Comparison of ENCODE assay signal across 8 cellular contexts in the genomic region with DNA sequence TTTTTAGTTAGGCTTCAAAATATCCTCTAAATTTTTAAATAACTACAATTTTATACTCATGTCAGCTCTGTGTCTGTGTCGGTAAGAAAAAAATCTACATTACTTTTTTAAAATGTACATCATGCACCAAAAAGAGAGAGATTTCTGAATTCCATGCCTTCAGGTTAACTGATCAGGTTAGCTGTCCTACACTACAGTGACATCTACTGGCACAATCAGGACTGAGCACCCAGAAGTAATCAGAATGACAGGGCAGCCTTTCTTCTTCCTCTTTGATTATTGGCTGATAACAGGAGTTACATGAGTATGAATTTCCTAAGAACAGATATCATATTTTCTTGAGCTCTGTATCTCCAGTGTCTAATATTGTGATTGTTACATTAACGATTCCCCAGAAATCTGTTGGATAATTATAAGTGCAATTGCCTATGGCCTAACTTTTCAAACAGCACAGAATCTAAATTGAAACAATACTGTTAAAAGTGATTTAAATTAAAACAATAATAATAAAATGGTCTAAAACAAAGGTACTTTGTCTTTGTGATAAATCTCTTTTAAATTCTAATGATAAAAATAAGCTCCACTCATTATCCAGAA. TPM values are rescaled to one million over a fixed set of nuclear protein-coding genes. Genes with fewer than 3 reads are reported as not detected.
A peak's percentile ranks its signal among the peaks of the same experiment; 100 is the strongest.
DNase-seq lines count a peak whose midpoint lies in the region; ATAC-seq and TF ChIP-seq lines count a peak whose summit lies in the region.

No MANE protein-coding gene starts in this region.

- no peak overlapping the region for H3K4me3 ChIP-seq in brain microvascular endothelial cell (ENCODE audit: low read depth, low read length)

- peak; percentile 89 for TF ChIP-seq CTCF in brain microvascular endothelial cell (IDR thresholded peaks at IDR 0.05; ENCODE audit: low read depth, low read length, missing control alignments)

- in situ Hi-C loops in brain microvascular endothelial cell (cut with HindIII; ENCODE audit: low pct_ligation_motif_present, low sequenced_read_pairs): loop anchor here (25.0 kb wide), 2 partner anchors 193 to 493 kb away; no protein-coding TSS in a partner anchor

- no peaks in the 10 kb centered on the region for H3K36me3 Mint-ChIP-seq in T-helper 17 cell (ENCODE audit: low read depth)

- no peak overlapping the region for H3K27ac ChIP-seq in brain microvascular endothelial cell

- no peaks in the 10 kb centered on the region for H3K9me3 ChIP-seq in T-helper 17 cell (ENCODE audit: control insufficient read depth, low read length, poor library complexity, severe bottlenecking)

- H3K27ac Mint-ChIP-seq in T-helper 17 cell: no peak overlapping the region

- no peak overlapping the region for H3K4me3 Mint-ChIP-seq in T-helper 17 cell

- no peaks in the 10 kb centered on the region for H3K36me3 ChIP-seq in brain microvascular endothelial cell (replicated peaks)

- peak; percentile 48 for DNase-seq in GDM1 (lab: John Stamatoyannopoulos, UW)
- peak; percentile 70 for DNase-seq in HCEC 1CT
- DNase-seq in NCI-H1417 treated with DMSO at 0.1 percent for 48 hours (lab: John Stamatoyannopoulos, UW): peak; percentile 63
- DNase-seq in T-helper 17 cell: peak in 1 of 3 donors; percentile 40
- peak; percentile 73 for DNase-seq in brain microvascular endothelial cell
- DNase-seq in iris pigment epithelial cell (ENCODE audit: low read depth): peak; percentile 77
- peak; percentile 55 for DNase-seq in stimulated activated CD4-positive, alpha-beta T cell treated with anti-CD3 and anti-CD28 coated beads, Interleukin-2, amount 100 ng/mL, for 4 hours (ENCODE audit: low read depth)

- peaks cover under 1% of the 10 kb centered on the region for H3K4me1 Mint-ChIP-seq in T-helper 17 cell

- peaks cover 11% of the 10 kb centered on the region for H3K27me3 Mint-ChIP-seq in T-helper 17 cell

- ATAC-seq in T-helper 17 cell: peak; percentile 95
- no peak for ATAC-seq in HG03097 (IDR thresholded peaks at IDR 0.05; ENCODE audit: low FRiP score, unreplicated experiment)

- H3K27me3 ChIP-seq in brain microvascular endothelial cell (replicated peaks): no peaks in the 10 kb centered on the region

RNA-seq across cellular contexts. Expression of gene HYCC1, which starts 41.8 kb away (rescaled TPM):
- total RNA-seq in T-helper 17 cell: 10 to 100 TPM; 19.6 to 24.9 TPM

RNA-seq across cellular contexts. Expression of gene KLHL7, which starts 49.9 kb away (rescaled TPM):
- 10 to 100 TPM; 12.8 to 14.5 TPM for total RNA-seq in T-helper 17 cell
